ENCODE assay signal across 8 cellular contexts in the genomic region with DNA sequence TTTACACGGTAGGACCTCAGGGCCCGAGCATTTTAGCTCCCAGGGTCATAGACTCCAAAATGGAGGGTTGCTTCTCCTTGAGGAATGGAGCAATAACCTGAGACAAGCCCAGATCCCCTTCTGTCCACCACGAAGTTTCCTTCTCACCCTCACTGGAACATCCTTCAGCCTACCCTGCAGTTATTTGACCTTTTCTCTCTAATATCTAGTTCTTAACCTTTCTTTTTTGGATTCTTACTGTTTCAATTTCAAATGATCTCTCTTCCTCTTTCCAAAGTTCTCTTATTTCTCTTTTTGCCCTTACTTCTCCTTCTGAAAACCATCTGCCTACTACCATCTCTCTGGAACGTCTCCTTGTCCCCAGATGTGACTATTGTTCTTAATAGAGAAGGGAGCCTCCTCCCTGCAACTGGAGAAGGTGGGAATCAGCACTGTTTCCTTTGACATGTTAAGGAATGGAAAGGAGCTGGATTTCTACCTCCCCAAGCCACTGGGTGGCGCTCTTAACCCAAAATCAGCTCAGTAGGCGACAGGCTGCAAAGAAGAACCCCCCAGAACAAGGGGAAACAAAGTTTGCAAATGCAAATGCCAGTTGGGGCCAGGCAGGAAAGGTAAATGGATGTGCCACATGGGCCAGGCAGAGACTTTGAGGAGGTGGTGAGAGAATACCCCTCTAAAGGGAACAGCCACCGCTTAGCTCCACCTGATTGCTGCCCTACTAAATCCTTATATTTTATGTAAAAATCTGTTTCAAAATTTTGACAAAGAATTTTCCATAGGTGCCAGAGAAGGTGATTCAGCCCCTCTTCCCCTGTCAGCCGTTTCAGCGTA. TPM values are rescaled to one million over a fixed set of nuclear protein-coding genes. Genes with fewer than 3 reads are reported as not detected.
DNase-seq lines count a peak whose midpoint lies in the region; ATAC-seq and TF ChIP-seq lines count a peak whose summit lies in the region.

No MANE protein-coding gene starts in this region.

- H3K4me3 ChIP-seq in right atrium auricular region (no peak overlapping the region), NT2/D1 (ENCODE audit: insufficient read length, low read depth) (no peak overlapping the region)

- no peaks in the 10 kb centered on the region for H3K27me3 Mint-ChIP-seq in activated naive CD8-positive, alpha-beta T cell treated with anti-CD3 and anti-CD28 coated beads, Interleukin-2, amount 50 U/mL, for 24 hours

- TF ChIP-seq CTCF in right atrium auricular region (IDR thresholded peaks at IDR 0.05): peak in 1 of 2 donors; percentile 68

- no peak overlapping the region for H3K4me3 Mint-ChIP-seq in activated naive CD8-positive, alpha-beta T cell treated with anti-CD3 and anti-CD28 coated beads, Interleukin-2, amount 50 U/mL, for 24 hours

- peaks cover 42% of the 10 kb centered on the region for H3K36me3 Mint-ChIP-seq in activated naive CD8-positive, alpha-beta T cell treated with anti-CD3 and anti-CD28 coated beads, Interleukin-2, amount 50 U/mL, for 24 hours (ENCODE audit: low read depth)

- intact Hi-C loops in Right ventricle myocardium superior (cut with DNase I): no loop called here

- no peak overlapping the region for H3K27ac Mint-ChIP-seq in activated naive CD8-positive, alpha-beta T cell treated with anti-CD3 and anti-CD28 coated beads, Interleukin-2, amount 50 U/mL, for 24 hours

- no peaks in the 10 kb centered on the region for H3K9me3 ChIP-seq in right atrium auricular region
- H3K9me3 ChIP-seq in NT2/D1 (ENCODE audit: insufficient read depth, low read length): no peaks in the 10 kb centered on the region

- peak; percentile 61 for ATAC-seq in Right ventricle myocardium superior (ENCODE audit: poor library complexity)
- ATAC-seq in activated naive CD8-positive, alpha-beta T cell treated with anti-CD3 and anti-CD28 coated beads, Interleukin-2, amount 50 U/mL, for 24 hours: no peak
- no peak for ATAC-seq in HG03378 (IDR thresholded peaks at IDR 0.05; ENCODE audit: unreplicated experiment)

- H3K36me3 ChIP-seq in right atrium auricular region: no peaks in the 10 kb centered on the region
- H3K36me3 ChIP-seq in NT2/D1 (ENCODE audit: insufficient read depth, insufficient read length, low read length): no peaks in the 10 kb centered on the region

- no peaks in the 10 kb centered on the region for H3K4me1 ChIP-seq in right atrium auricular region
- no peaks in the 10 kb centered on the region for H3K4me1 ChIP-seq in NT2/D1 (ENCODE audit: insufficient read depth, insufficient read length)

- H3K27ac ChIP-seq in right atrium auricular region: no peak overlapping the region

- H3K9me3 Mint-ChIP-seq in activated naive CD8-positive, alpha-beta T cell treated with anti-CD3 and anti-CD28 coated beads, Interleukin-2, amount 50 U/mL, for 24 hours: no peaks in the 10 kb centered on the region

- H3K4me1 Mint-ChIP-seq in activated naive CD8-positive, alpha-beta T cell treated with anti-CD3 and anti-CD28 coated beads, Interleukin-2, amount 50 U/mL, for 24 hours: peaks cover 12% of the 10 kb centered on the region

- H3K27me3 ChIP-seq in right atrium auricular region: no peaks in the 10 kb centered on the region
- H3K27me3 ChIP-seq in NT2/D1 (ENCODE audit: insufficient read depth, insufficient read length): no peaks in the 10 kb centered on the region

- DNase-seq in Right ventricle myocardium superior (peak; percentile 38), right atrium auricular region (ENCODE audit: low spot score) (no peak), NT2/D1 (ENCODE audit: low read depth, low spot score) (peak; percentile 90), iPS-NIHi7 (ENCODE audit: extremely low spot score) (peak; percentile 85), mesenteric fat pad (ENCODE audit: low spot score) (no peak)
- peak; percentile 62 for DNase-seq in activated naive CD8-positive, alpha-beta T cell treated with anti-CD3 and anti-CD28 coated beads, Interleukin-2, amount 50 U/mL, for 24 hours
- DNase-seq in stimulated activated CD4-positive, alpha-beta T cell treated with anti-CD3 and anti-CD28 coated beads, Interleukin-4, amount 100 ng/mL, for 4 hours: peak; percentile 6 to 36

- H3K9ac ChIP-seq in NT2/D1 (ENCODE audit: insufficient read length, low read depth): no peak overlapping the region

RNA-seq across cellular contexts. Expression of a gene that starts 22.4 kb away (rescaled TPM):
- total RNA-seq in Right ventricle myocardium superior: 2.4 TPM
- total RNA-seq in right atrium auricular region: 1 to 10 TPM; 1.7 to 4.8 TPM
- total RNA-seq in mesenteric fat pad: 56.2 TPM

RNA-seq across cellular contexts. Expression of a gene that starts 29.5 kb away (rescaled TPM):
- total RNA-seq in Right ventricle myocardium superior (7.4 TPM), right atrium auricular region (1 to 10 TPM; 2.9 to 8.3 TPM), mesenteric fat pad (60.5 TPM)

RNA-seq across cellular contexts. Expression of a gene that starts 53.6 kb away (rescaled TPM):
- total RNA-seq in Right ventricle myocardium superior: not detected
- not detected for total RNA-seq in right atrium auricular region
- 0.42 TPM for total RNA-seq in mesenteric fat pad

Comparison
In these comparisons a context has a peak if more than half of its experiments do, and no peak if none do; other contexts are left out.
1. DNase-seq: peak in Right ventricle myocardium superior (single experiment), NT2/D1 (single experiment), activated naive CD8-positive, alpha-beta T cell treated with anti-CD3 and anti-CD28 coated beads, Interleukin-2, amount 50 U/mL, for 24 hours (single experiment), iPS-NIHi7 (single experiment) and stimulated activated CD4-positive, alpha-beta T cell treated with anti-CD3 and anti-CD28 coated beads, Interleukin-4, amount 100 ng/mL, for 4 hours (2 of 2); none in right atrium auricular region (single experiment) and mesenteric fat pad (single experiment).